1 cellular context compared by ENCODE assay signal in the genomic region with DNA sequence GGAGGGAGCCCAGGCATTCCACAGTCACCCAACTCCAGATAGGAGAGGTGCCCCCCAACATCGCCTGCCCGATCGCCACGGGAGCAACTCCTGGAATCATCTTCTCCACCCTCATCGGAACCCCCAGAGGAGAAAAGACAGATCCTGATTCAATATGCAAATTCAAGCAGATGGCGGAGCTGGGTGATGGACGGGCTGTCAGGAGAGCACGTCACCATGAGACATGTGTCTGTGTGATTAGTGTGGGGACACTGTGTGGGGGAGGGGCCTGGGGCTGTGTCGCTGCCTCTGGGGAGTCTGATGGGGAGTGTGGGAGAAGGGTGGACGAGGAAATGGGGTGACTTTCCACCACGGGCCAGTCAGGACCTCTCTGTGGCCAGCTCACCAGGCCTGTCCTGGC.
TF ChIP-seq lines count a peak whose summit lies in the region.

No MANE protein-coding gene starts in this region.

TF ChIP-seq in K562, 482 proteins besides CTCF, POLR2A, EP300 and RAD21 (continued from another document):
- no peak for TF ChIP-seq ETS2 (tag; IDR thresholded peaks at IDR 0.05; ENCODE audit: borderline replicate concordance, poor library complexity, severe bottlenecking)
- TF ChIP-seq, protein P1, sequence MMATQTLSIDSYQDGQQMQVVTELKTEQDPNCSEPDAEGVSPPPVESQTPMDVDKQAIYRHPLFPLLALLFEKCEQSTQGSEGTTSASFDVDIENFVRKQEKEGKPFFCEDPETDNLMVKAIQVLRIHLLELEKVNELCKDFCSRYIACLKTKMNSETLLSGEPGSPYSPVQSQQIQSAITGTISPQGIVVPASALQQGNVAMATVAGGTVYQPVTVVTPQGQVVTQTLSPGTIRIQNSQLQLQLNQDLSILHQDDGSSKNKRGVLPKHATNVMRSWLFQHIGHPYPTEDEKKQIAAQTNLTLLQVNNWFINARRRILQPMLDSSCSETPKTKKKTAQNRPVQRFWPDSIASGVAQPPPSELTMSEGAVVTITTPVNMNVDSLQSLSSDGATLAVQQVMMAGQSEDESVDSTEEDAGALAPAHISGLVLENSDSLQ (IDR thresholded peaks at IDR 0.05), result peak; percentile 90
- TF ChIP-seq MEIS2 (IDR thresholded peaks at IDR 0.05; ENCODE audit: partially characterized antibody), result peak; percentile 76
- no peak for TF ChIP-seq SRSF7 (optimal IDR thresholded peaks at IDR 0.05; ENCODE audit: low read depth, low read length)
- TF ChIP-seq CREM (IDR thresholded peaks at IDR 0.05; ENCODE audit: low read depth), result peak; percentile 56; the same call in 1 of the 2 replicates
- no peak for TF ChIP-seq MYNN (IDR thresholded peaks at IDR 0.05)
- no peak for TF ChIP-seq MYNN (CRISPR knock-in tag; IDR thresholded peaks at IDR 0.05)
- TF ChIP-seq KLF10 (CRISPR knock-in tag; IDR thresholded peaks at IDR 0.05), result no peak
